Comparison of ENCODE assay signal across 9 cellular contexts in genomic region chr6:44262467-44263356, GRCh38. TPM values are rescaled to one million over a fixed set of nuclear protein-coding genes. Genes with fewer than 3 reads are reported as not detected.
DNase-seq lines count a peak whose midpoint lies in the region; ATAC-seq and TF ChIP-seq lines count a peak whose summit lies in the region.
"Had no signal": no experiment of that assay in that cellular context is flagged by ENCODE, and none has a peak within 500 bp of the region (broad histone marks: within the 10 kb centered on the region; RNA-seq: fewer than 3 reads in every experiment).

No MANE protein-coding gene starts in this region.

- peak overlapping the region; percentile 93 for H3K27ac ChIP-seq in CD4-positive, alpha-beta T cell (ENCODE audit: low read depth, low read length)
- H3K27ac ChIP-seq in KOPT-K1 (ENCODE audit: low read depth, low read length, poor library complexity, severe bottlenecking) (peak overlapping the region; percentile 15), dorsolateral prefrontal cortex (peak overlapping the region in 7 of 59 donors; percentile 7 to 86 (median 28)), neural progenitor cell (no peak overlapping the region), WERI-Rb-1 (no peak overlapping the region; the same call in 1 of the 2 replicates)

- H3K36me3 ChIP-seq in KOPT-K1 (ENCODE audit: insufficient read depth, low read length), result peaks cover 39% of the 10 kb centered on the region
- H3K36me3 ChIP-seq in neural progenitor cell, result no peaks in the 10 kb centered on the region
- peaks cover 24% of the 10 kb centered on the region for H3K36me3 ChIP-seq in WERI-Rb-1

- DNase-seq in CD4-positive, alpha-beta T cell, result no peak
- DNase-seq in dorsolateral prefrontal cortex (peak in 1 of 10 donors; percentile 19), neural progenitor cell (ENCODE audit: low spot score) (no peak), WERI-Rb-1 (no peak), HuH-7.5 (ENCODE audit: low spot score) (no peak), DMS 273 treated with DMSO at 0.1 percent for 48 hours (lab: John Stamatoyannopoulos, UW) (no peak)

- H3K9me3 Mint-ChIP-seq in CD4-positive, alpha-beta T cell, result no peaks in the 10 kb centered on the region
- H3K9me3 Mint-ChIP-seq in neural progenitor cell, result no peaks in the 10 kb centered on the region

- H2AFZ ChIP-seq in neural progenitor cell (replicated peaks), result no peak overlapping the region

- H3K9me3 ChIP-seq in CD4-positive, alpha-beta T cell (ENCODE audit: control insufficient read depth, low read length), result no peaks in the 10 kb centered on the region
- H3K9me3 ChIP-seq in KOPT-K1 (ENCODE audit: insufficient read depth, low read length, poor library complexity, severe bottlenecking) (no peaks in the 10 kb centered on the region), neural progenitor cell (ENCODE audit: low read depth) (no peaks in the 10 kb centered on the region), WERI-Rb-1 (ENCODE audit: severe bottlenecking) (no peaks in the 10 kb centered on the region)

- no peak for TF ChIP-seq CTCF in CD4-positive, alpha-beta T cell (IDR thresholded peaks at IDR 0.05)
- TF ChIP-seq CTCF in dorsolateral prefrontal cortex (IDR thresholded peaks at IDR 0.05 in 54 of 56, conservative IDR thresholded peaks at IDR 0.05 in 2 of 56; ENCODE audit: low read depth in 1 of 56, partially characterized antibody in 56 of 56), result no peak
- no peak for TF ChIP-seq CTCF in neural progenitor cell (IDR thresholded peaks at IDR 0.05)
- no peak for TF ChIP-seq CTCF in WERI-Rb-1 (IDR thresholded peaks at IDR 0.05; ENCODE audit: low read depth, low read length)

- H3K27ac Mint-ChIP-seq in CD4-positive, alpha-beta T cell, result peak overlapping the region; percentile 84
- no peak overlapping the region for H3K27ac Mint-ChIP-seq in neural progenitor cell

- peaks cover 19% of the 10 kb centered on the region for H3K4me1 ChIP-seq in neural progenitor cell

- H3K4me2 ChIP-seq in neural progenitor cell, result peak overlapping the region; percentile 83

- peaks cover 47% of the 10 kb centered on the region for H3K36me3 Mint-ChIP-seq in CD4-positive, alpha-beta T cell (ENCODE audit: low read depth)
- H3K36me3 Mint-ChIP-seq in neural progenitor cell, result no peaks in the 10 kb centered on the region

- peaks cover 57% of the 10 kb centered on the region for H3K4me1 Mint-ChIP-seq in CD4-positive, alpha-beta T cell (ENCODE audit: low read depth)
- peaks cover 45% of the 10 kb centered on the region for H3K4me1 Mint-ChIP-seq in neural progenitor cell

- H3K9ac ChIP-seq in neural progenitor cell, result peak overlapping the region; percentile 3

- no peak for ATAC-seq in CD4-positive, alpha-beta T cell (ENCODE audit: poor library complexity)
- ATAC-seq in GM18498 (IDR thresholded peaks at IDR 0.05; ENCODE audit: unreplicated experiment), result no peak

- H3K27me3 Mint-ChIP-seq in CD4-positive, alpha-beta T cell, result no peaks in the 10 kb centered on the region
- peaks cover 3% of the 10 kb centered on the region for H3K27me3 Mint-ChIP-seq in neural progenitor cell (ENCODE audit: insufficient read depth, low read depth)

- H3K79me2 ChIP-seq in neural progenitor cell (ENCODE audit: low read depth), result peaks cover 14% of the 10 kb centered on the region

- CTCF ChIA-PET in CD4-positive, alpha-beta T cell (lab: Charles Lee), result interaction anchor here (0.7 to 1.7 kb wide), 2 partner anchors 42 to 50 kb away, joined by 3 to 6 read pairs; partner anchors contain the start of gene AARS2

- H3K4me3 ChIP-seq in dorsolateral prefrontal cortex, result peak overlapping the region in 44 of 59 donors; percentile 6 to 96 (median 86)
- no peak overlapping the region for H3K4me3 ChIP-seq in neural progenitor cell
- no peak overlapping the region for H3K4me3 ChIP-seq in WERI-Rb-1 (ENCODE audit: low read depth, low read length)

- intact Hi-C loops in CD4-positive, alpha-beta T cell (cut with DNase I, micrococcal nuclease), result loop anchor here (5.0 to 10.0 kb wide), 3 partner anchors 168 to 1115 kb away; partner anchors contain the start of genes POLH (in 1 of the 2), SUPT3H (in 1 of the 2) and XPO5 (in 1 of the 2)
- intact Hi-C loops in dorsolateral prefrontal cortex (cut with DNase I), result no loop called here

- POLR2A ChIA-PET in CD4-positive, alpha-beta T cell (lab: Charles Lee), result interaction anchor here (0.9 to 2.0 kb wide), 5 partner anchors 8 to 634 kb away, joined by 3 to 16 read pairs (median 4); partner anchors contain the start of genes GTPBP2, HSP90AB1 and SLC29A1

- no peaks in the 10 kb centered on the region for H3K27me3 ChIP-seq in CD4-positive, alpha-beta T cell (ENCODE audit: control insufficient read depth, insufficient read depth, low read length)
- H3K27me3 ChIP-seq in dorsolateral prefrontal cortex (no peaks in the 10 kb centered on the region), neural progenitor cell (no peaks in the 10 kb centered on the region), WERI-Rb-1 (ENCODE audit: insufficient read depth, low read depth, severe bottlenecking) (no peaks in the 10 kb centered on the region)

- H3F3A ChIP-seq in neural progenitor cell (ENCODE audit: low read depth), result peaks cover 8% of the 10 kb centered on the region

- peaks cover 10% of the 10 kb centered on the region for H4K20me1 ChIP-seq in neural progenitor cell (ENCODE audit: low read depth)

- peak overlapping the region; percentile 97 for H3K4me3 Mint-ChIP-seq in CD4-positive, alpha-beta T cell
- H3K4me3 Mint-ChIP-seq in neural progenitor cell, result peak overlapping the region; percentile 93

RNA-seq across cellular contexts. Expression of gene NFKBIE, which starts 2.6 kb away (rescaled TPM):
- 10 to 100 TPM; 43.0 to 43.1 TPM for total RNA-seq in CD4-positive, alpha-beta T cell
- 10 to 100 TPM in 13 of 120 experiments, 1 to 10 TPM in 107; 2.9 to 14.4 (median 7.5) TPM for total RNA-seq in dorsolateral prefrontal cortex
- 5.1 and 15.5 TPM in 2 replicates for total RNA-seq in neural progenitor cell (ENCODE audit: low replicate concordance)

RNA-seq across cellular contexts. Expression of gene SLC35B2, which starts 5.4 kb away (rescaled TPM):
- 1 to 10 TPM; 6.4 to 7.0 TPM for total RNA-seq in CD4-positive, alpha-beta T cell
- total RNA-seq in dorsolateral prefrontal cortex, result 10 to 100 TPM in 119 of 120 experiments, 1 to 10 TPM in 1; 9.6 to 55.6 (median 23.9) TPM
- 33.9 and 47.0 TPM in 2 replicates for total RNA-seq in neural progenitor cell (ENCODE audit: low replicate concordance)

RNA-seq across cellular contexts. Expression of gene TMEM151B, which starts 7.5 kb away (rescaled TPM):
- not detected for total RNA-seq in CD4-positive, alpha-beta T cell
- total RNA-seq in dorsolateral prefrontal cortex (100 to 1,000 TPM in 60 of 120 experiments, 10 to 100 TPM in 60; 28.3 to 159 (median 100) TPM), neural progenitor cell (ENCODE audit: low replicate concordance) (0.13 and 1.4 TPM in 2 replicates)
- total RNA-seq: T-helper 2 cell treated with Interferon-gamma antibody and Interleukin-4, amounts not matched to agents 100 ng/mL and 5 ng/mL, for 36 hours had no signal

RNA-seq across cellular contexts. Expression of gene HSP90AB1, which starts 15.8 kb away (rescaled TPM):
- 100 to 1,000 TPM; 401 to 405 TPM for total RNA-seq in CD4-positive, alpha-beta T cell
- total RNA-seq in dorsolateral prefrontal cortex (1,000 to 10,000 TPM in 53 of 120 experiments, 100 to 1,000 TPM in 67; 482 to 1,543 (median 963) TPM), neural progenitor cell (ENCODE audit: low replicate concordance) (1,851 and 2,068 TPM in 2 replicates)

RNA-seq across cellular contexts. Expression of gene SLC29A1, which starts 39.3 kb away (rescaled TPM):
- 1 to 10 TPM in 1 of 2 experiments, under 1 TPM in 1; 0.67 to 1.3 TPM for total RNA-seq in CD4-positive, alpha-beta T cell
- total RNA-seq in dorsolateral prefrontal cortex (10 to 100 TPM; 22.4 to 79.8 (median 47.2) TPM), neural progenitor cell (ENCODE audit: low replicate concordance) (34.8 and 69.7 TPM in 2 replicates)

Comparison
In these comparisons a context has a peak if more than half of its experiments do, and no peak if none do; other contexts are left out.
1. H3K27ac ChIP-seq: peak in CD4-positive, alpha-beta T cell (single experiment) and KOPT-K1 (single experiment); none in neural progenitor cell (single experiment) and WERI-Rb-1 (single experiment).
2. H3K4me3 ChIP-seq: peak in dorsolateral prefrontal cortex (44 of 59); none in neural progenitor cell (single experiment) and WERI-Rb-1 (single experiment).
3. RNA of gene TMEM151B, which starts 7.5 kb away (total RNA-seq): 28.3 to 159 TPM in dorsolateral prefrontal cortex; 0.13 to 1.4 TPM in neural progenitor cell and not detected in CD4-positive, alpha-beta T cell; every median in the first group is over 10 times any median in the second.
4. intact Hi-C loops: an anchor here in CD4-positive, alpha-beta T cell (5.0 to 10.0 kb wide); none called in dorsolateral prefrontal cortex.